ENCODE assay signal across 14 cellular contexts in genomic region chr5:14759744-14760547, GRCh38.
"Had no signal": no experiment of that assay in that cellular context is flagged by ENCODE, and none has a peak within 500 bp of the region (broad histone marks: within the 10 kb centered on the region; RNA-seq: fewer than 3 reads in every experiment).

No MANE protein-coding gene starts in this region.

- H3K9me3 ChIP-seq: breast epithelium, esophagus muscularis mucosa, suprapubic skin had no signal

- H3K4me3 ChIP-seq: breast epithelium, esophagus muscularis mucosa, smooth muscle cell, suprapubic skin had no signal

- H3K27me3 ChIP-seq: breast epithelium, esophagus muscularis mucosa, suprapubic skin had no signal

- H3K4me1 ChIP-seq: breast epithelium had no signal

- H3K36me3 ChIP-seq: breast epithelium had no signal

- H3K27me3 Mint-ChIP-seq: activated CD4-positive, alpha-beta memory T cell treated with anti-CD3 and anti-CD28 coated beads for 36 hours; type B pancreatic cell had no signal

- H3K9me3 Mint-ChIP-seq: activated CD4-positive, alpha-beta memory T cell treated with anti-CD3 and anti-CD28 coated beads for 36 hours; activated T-cell treated with anti-CD3 and anti-CD28 coated beads, Interleukin-2, amount 50 U/mL, for 4 hours; type B pancreatic cell had no signal

- H3K27ac Mint-ChIP-seq: activated CD4-positive, alpha-beta memory T cell treated with anti-CD3 and anti-CD28 coated beads for 36 hours; type B pancreatic cell had no signal

- ATAC-seq: activated T-cell treated with anti-CD3 and anti-CD28 coated beads, Interleukin-2, amount 50 U/mL, for 4 hours had no signal

- DNase-seq: activated CD4-positive, alpha-beta memory T cell treated with anti-CD3 and anti-CD28 coated beads for 36 hours; activated CD4-positive, alpha-beta T cell treated with anti-CD3 and anti-CD28 coated beads for 1 hour; activated gamma-delta T cell treated with Interleukin-2 at 50 U/mL for 16 hours; activated T-cell treated with anti-CD3 and anti-CD28 coated beads, Interleukin-2, amount 50 U/mL, for 4 hours; aorta; glutamatergic neuron; mesendoderm; SW 1271; T-helper 9 cell had no signal

- H3K27ac ChIP-seq: breast epithelium, esophagus muscularis mucosa, suprapubic skin had no signal

- H3K4me3 Mint-ChIP-seq: activated CD4-positive, alpha-beta memory T cell treated with anti-CD3 and anti-CD28 coated beads for 36 hours; activated T-cell treated with anti-CD3 and anti-CD28 coated beads, Interleukin-2, amount 50 U/mL, for 4 hours; type B pancreatic cell had no signal

- H3K4me2 ChIP-seq: smooth muscle cell had no signal
